In genomic region chr13:83709751-83710515, GRCh38 we compare ENCODE assay signal across 22 cellular contexts.
"Had no signal": no experiment of that assay in that cellular context is flagged by ENCODE, and none has a peak within 500 bp of the region (broad histone marks: within the 10 kb centered on the region; RNA-seq: fewer than 3 reads in every experiment).

No MANE protein-coding gene starts in this region.

- H3K36me3 ChIP-seq: adrenal gland, gastrocnemius medialis, left ventricle myocardium inferior, neural progenitor cell, prostate gland, right atrium auricular region, tibial nerve had no signal

- H3K9me3 Mint-ChIP-seq: neural progenitor cell had no signal

- H3K4me1 ChIP-seq: adrenal gland, gastrocnemius medialis, left ventricle myocardium inferior, neural progenitor cell, prostate gland, right atrium auricular region, tibial nerve had no signal

- H3K9me3 ChIP-seq: adrenal gland, gastrocnemius medialis, left ventricle myocardium inferior, prostate gland, right atrium auricular region, tibial nerve had no signal

- H3K27me3 Mint-ChIP-seq: activated CD4-positive, alpha-beta T cell treated with anti-CD3 and anti-CD28 coated beads, Interleukin-2, amount 10 ng/mL, durations not matched to agents 7 days and 5 days; memory B cell; naive B cell had no signal

- H3K4me1 Mint-ChIP-seq: activated CD4-positive, alpha-beta T cell treated with anti-CD3 and anti-CD28 coated beads, Interleukin-2, amount 10 ng/mL, durations not matched to agents 7 days and 5 days; memory B cell; naive B cell; neural progenitor cell had no signal

- H3K27ac Mint-ChIP-seq: activated CD4-positive, alpha-beta T cell treated with anti-CD3 and anti-CD28 coated beads, Interleukin-2, amount 10 ng/mL, durations not matched to agents 7 days and 5 days; activated CD8-positive, alpha-beta T cell treated with anti-CD3 and anti-CD28 coated beads, Interleukin-2, amount 10 ng/mL, durations not matched to agents 7 days and 5 days; activated naive CD4-positive, alpha-beta T cell treated with anti-CD3 and anti-CD28 coated beads, Interleukin-2, amount 50 U/mL, for 72 hours; memory B cell; naive B cell; neural progenitor cell had no signal

- H3K4me3 ChIP-seq: adrenal gland, gastrocnemius medialis, left ventricle myocardium inferior, neural progenitor cell, prostate gland, right atrium auricular region, tibial nerve had no signal

- ATAC-seq: activated CD4-positive, CD25-positive, alpha-beta regulatory T cell treated with anti-CD3 and anti-CD28 coated beads, Interleukin-2, amount 50 U/mL, for 24 hours; activated CD8-positive, alpha-beta T cell treated with anti-CD3 and anti-CD28 coated beads, Interleukin-2, amount 10 ng/mL, durations not matched to agents 7 days and 5 days; activated naive CD4-positive, alpha-beta T cell treated with anti-CD3 and anti-CD28 coated beads, Interleukin-2, amount 50 U/mL, for 72 hours; gastrocnemius medialis; stimulated activated naive CD8-positive, alpha-beta T cell treated with anti-CD3 and anti-CD28 coated beads, Interleukin-15, Interleukin-2, amounts not matched to agents 100 U/mL and 50 U/mL, for 24 hours had no signal

- H3K36me3 Mint-ChIP-seq: activated naive CD4-positive, alpha-beta T cell treated with anti-CD3 and anti-CD28 coated beads, Interleukin-2, amount 50 U/mL, for 72 hours; memory B cell; naive B cell; neural progenitor cell had no signal

- H3K4me3 Mint-ChIP-seq: activated CD4-positive, alpha-beta T cell treated with anti-CD3 and anti-CD28 coated beads, Interleukin-2, amount 10 ng/mL, durations not matched to agents 7 days and 5 days; activated CD8-positive, alpha-beta T cell treated with anti-CD3 and anti-CD28 coated beads, Interleukin-2, amount 10 ng/mL, durations not matched to agents 7 days and 5 days; memory B cell; naive B cell; neural progenitor cell had no signal

- H3K27ac ChIP-seq: adrenal gland, gastrocnemius medialis, left ventricle myocardium inferior, neural progenitor cell, prostate gland, right atrium auricular region, tibial nerve had no signal

- DNase-seq: activated CD4-positive, alpha-beta T cell treated with anti-CD3 and anti-CD28 coated beads, Interleukin-2, amount 10 ng/mL, durations not matched to agents 7 days and 5 days; activated CD8-positive, alpha-beta T cell treated with anti-CD3 and anti-CD28 coated beads, Interleukin-2, amount 10 ng/mL, durations not matched to agents 7 days and 5 days; activated effector memory CD4-positive, alpha-beta T cell treated with anti-CD3 and anti-CD28 coated beads, Interleukin-2, amount 50 U/mL, for 16 hours; activated T-cell treated with anti-CD3 and anti-CD28 coated beads, Interleukin-2, amount 50 U/mL, for 48 hours; adrenal gland; caudate nucleus; gastrocnemius medialis; head of caudate nucleus; kidney glomerular epithelial cell; left ventricle myocardium inferior; naive B cell; stimulated activated CD4-positive, alpha-beta T cell treated with anti-CD3 and anti-CD28 coated beads, Interleukin-2, amount 100 ng/mL, for 24 hours; stimulated activated naive CD8-positive, alpha-beta T cell treated with anti-CD3 and anti-CD28 coated beads, Interleukin-15, Interleukin-2, amounts not matched to agents 100 U/mL and 50 U/mL, for 24 hours; substantia nigra; T1000 had no signal

- H3K27me3 ChIP-seq: adrenal gland, gastrocnemius medialis, neural progenitor cell, right atrium auricular region, tibial nerve had no signal
